29 cellular contexts compared by ENCODE assay signal in genomic region chr1:50414853-50415234, GRCh38. TPM values are rescaled to one million over a fixed set of nuclear protein-coding genes. Genes with fewer than 3 reads are reported as not detected.
"Had no signal": no experiment of that assay in that cellular context is flagged by ENCODE, and none has a peak within 500 bp of the region (broad histone marks: within the 10 kb centered on the region; RNA-seq: fewer than 3 reads in every experiment).

No MANE protein-coding gene starts in this region.

- H3K4me3 Mint-ChIP-seq: activated B cell treated with CpG ODN at 0.5 μM for 24 hours; activated CD4-positive, alpha-beta memory T cell treated with anti-CD3 and anti-CD28 coated beads for 36 hours; activated CD4-positive, alpha-beta T cell treated with anti-CD3 and anti-CD28 coated beads, Interleukin-2, amount 10 ng/mL, durations not matched to agents 24 days and 14 days; activated naive CD4-positive, alpha-beta T cell treated with anti-CD3 and anti-CD28 coated beads, Interleukin-2, amount 10 ng/mL, durations not matched to agents 7 days and 5 days; activated naive CD8-positive, alpha-beta T cell treated with anti-CD3 and anti-CD28 coated beads for 36 hours; activated T-helper 17 cell treated with anti-CD3 and anti-CD28 coated beads, Interleukin-2, amount 50 U/mL, for 72 hours; T-helper 1 cell treated with Interleukin-12 subunit alpha and Interleukin-12 subunit beta and Interleukin-4 antibody, amounts not matched to agents 30 μg/mL and 1 μg/mL, for 36 hours had no signal

- DNase-seq: activated B cell treated with CpG ODN at 0.5 μM for 24 hours; activated CD4-positive, alpha-beta memory T cell treated with anti-CD3 and anti-CD28 coated beads for 36 hours; activated CD4-positive, alpha-beta T cell treated with anti-CD3 and anti-CD28 coated beads for 1 hour; activated CD4-positive, alpha-beta T cell treated with anti-CD3 and anti-CD28 coated beads, Interleukin-2, amount 10 ng/mL, durations not matched to agents 24 days and 14 days; activated CD8-positive, alpha-beta memory T cell treated with anti-CD3 and anti-CD28 coated beads for 24 hours; activated gamma-delta T cell treated with Interleukin-2 at 50 U/mL for 16 hours; activated naive CD4-positive, alpha-beta T cell treated with anti-CD3 and anti-CD28 coated beads, Interleukin-2, amount 10 ng/mL, durations not matched to agents 7 days and 5 days; activated naive CD8-positive, alpha-beta T cell treated with anti-CD3 and anti-CD28 coated beads for 36 hours; activated T-cell treated with anti-CD3 and anti-CD28 coated beads for 4 hours; activated T-cell treated with anti-CD3 and anti-CD28 coated beads, Interleukin-2, amount 50 U/mL, for 48 hours; caudate nucleus; MG63; MV-4-11; NCI-H1092 treated with DMSO at 0.1 percent for 48 hours; NCI-H1417 treated with DMSO at 0.1 percent for 48 hours; NCI-H1694; NCI-H2029; NCI-H2107; NCI-H2171 treated with DMSO at 0.1 percent for 48 hours; NCI-H345; NCI-H510A; NCI-H526 treated with DMSO at 0.1 percent for 48 hours; NK-92 treated with Interleukin-12 subunit alpha and Interleukin-12 subunit beta, amount 100 ng/mL, for 24 hours; PC-3; SHP77; T-helper 9 cell had no signal

- H3K9me3 Mint-ChIP-seq: activated naive CD4-positive, alpha-beta T cell treated with anti-CD3 and anti-CD28 coated beads, Interleukin-2, amount 10 ng/mL, durations not matched to agents 7 days and 5 days; activated T-helper 17 cell treated with anti-CD3 and anti-CD28 coated beads, Interleukin-2, amount 50 U/mL, for 72 hours had no signal

- H3K27ac Mint-ChIP-seq: activated B cell treated with CpG ODN at 0.5 μM for 24 hours; activated CD4-positive, alpha-beta memory T cell treated with anti-CD3 and anti-CD28 coated beads for 36 hours; activated CD4-positive, alpha-beta T cell treated with anti-CD3 and anti-CD28 coated beads, Interleukin-2, amount 10 ng/mL, durations not matched to agents 24 days and 14 days; activated naive CD4-positive, alpha-beta T cell treated with anti-CD3 and anti-CD28 coated beads, Interleukin-2, amount 10 ng/mL, durations not matched to agents 7 days and 5 days; activated naive CD8-positive, alpha-beta T cell treated with anti-CD3 and anti-CD28 coated beads for 36 hours; activated T-helper 17 cell treated with anti-CD3 and anti-CD28 coated beads, Interleukin-2, amount 50 U/mL, for 72 hours; T-helper 1 cell treated with Interleukin-12 subunit alpha and Interleukin-12 subunit beta and Interleukin-4 antibody, amounts not matched to agents 30 μg/mL and 1 μg/mL, for 36 hours had no signal

- H3K36me3 Mint-ChIP-seq: activated CD4-positive, alpha-beta memory T cell treated with anti-CD3 and anti-CD28 coated beads for 36 hours; activated naive CD8-positive, alpha-beta T cell treated with anti-CD3 and anti-CD28 coated beads for 36 hours had no signal

- H3K4me3 ChIP-seq: MG63 had no signal

- H3K36me3 ChIP-seq: MG63 had no signal

- H3K9me3 ChIP-seq: MG63 had no signal

RNA-seq across cellular contexts. Expression of gene DMRTA2, which starts 8.4 kb away (rescaled TPM):
- total RNA-seq: activated B cell treated with CpG ODN at 0.5 μM for 24 hours; activated CD4-positive, alpha-beta memory T cell treated with anti-CD3 and anti-CD28 coated beads for 36 hours; activated CD4-positive, alpha-beta T cell treated with anti-CD3 and anti-CD28 coated beads, Interleukin-2, amount 10 ng/mL, durations not matched to agents 24 days and 14 days; activated T-helper 17 cell treated with anti-CD3 and anti-CD28 coated beads, Interleukin-2, amount 50 U/mL, for 72 hours; cerebellum; PC-3 had no signal
